ENCODE assay signal across 33 cellular contexts in genomic region chr12:256958-257357, GRCh38. TPM values are rescaled to one million over a fixed set of nuclear protein-coding genes. Genes with fewer than 3 reads are reported as not detected.
"Had no signal": no experiment of that assay in that cellular context is flagged by ENCODE, and none has a peak within 500 bp of the region (broad histone marks: within the 10 kb centered on the region; RNA-seq: fewer than 3 reads in every experiment).

No MANE protein-coding gene starts in this region.

- H3K4me1 Mint-ChIP-seq: activated B cell treated with CpG ODN at 0.5 μM for 24 hours; activated T-helper 17 cell treated with anti-CD3 and anti-CD28 coated beads, Interleukin-2, amount 50 U/mL, for 72 hours had no signal

- H3K36me3 Mint-ChIP-seq: activated naive CD8-positive, alpha-beta T cell had no signal

- H3K4me3 Mint-ChIP-seq: activated B cell treated with CpG ODN at 0.5 μM for 24 hours; activated CD8-positive, alpha-beta T cell treated with anti-CD3 and anti-CD28 coated beads for 36 hours; activated naive CD8-positive, alpha-beta T cell; activated T-cell treated with anti-CD3 and anti-CD28 coated beads, Interleukin-2, amount 50 U/mL, for 4 hours; activated T-helper 17 cell treated with anti-CD3 and anti-CD28 coated beads, Interleukin-2, amount 50 U/mL, for 72 hours; effector memory CD8-positive, alpha-beta T cell; T-helper 17 cell; T-helper 2 cell treated with Interferon-gamma antibody and Interleukin-4, amounts not matched to agents 5 μg/mL and 100 μg/mL, for 36 hours had no signal

- H3K9me3 Mint-ChIP-seq: activated B cell treated with CpG ODN at 0.5 μM for 24 hours; activated CD8-positive, alpha-beta T cell treated with anti-CD3 and anti-CD28 coated beads for 36 hours; activated T-cell treated with anti-CD3 and anti-CD28 coated beads, Interleukin-2, amount 50 U/mL, for 4 hours; activated T-helper 17 cell treated with anti-CD3 and anti-CD28 coated beads, Interleukin-2, amount 50 U/mL, for 72 hours; effector memory CD8-positive, alpha-beta T cell; T-helper 2 cell treated with Interferon-gamma antibody and Interleukin-4, amounts not matched to agents 5 μg/mL and 100 μg/mL, for 36 hours had no signal

- FAIRE-seq: colon had no signal

- H3K27ac Mint-ChIP-seq: activated B cell treated with CpG ODN at 0.5 μM for 24 hours; activated CD8-positive, alpha-beta T cell treated with anti-CD3 and anti-CD28 coated beads for 36 hours; activated naive CD8-positive, alpha-beta T cell; activated T-helper 17 cell treated with anti-CD3 and anti-CD28 coated beads, Interleukin-2, amount 50 U/mL, for 72 hours; effector memory CD8-positive, alpha-beta T cell; T-helper 17 cell; T-helper 2 cell treated with Interferon-gamma antibody and Interleukin-4, amounts not matched to agents 5 μg/mL and 100 μg/mL, for 36 hours had no signal

- H3K27ac ChIP-seq: body of pancreas, esophagus muscularis mucosa, foreskin keratinocyte, gastrocnemius medialis, heart left ventricle, WERI-Rb-1 had no signal

- H3K27me3 ChIP-seq: body of pancreas had no signal

- DNase-seq: activated B cell treated with CpG ODN at 0.5 μM for 24 hours; activated CD4-positive, alpha-beta T cell treated with anti-CD3 and anti-CD28 coated beads for 48 hours; activated CD4-positive, alpha-beta T cell treated with anti-CD3 and anti-CD28 coated beads, Interleukin-2, amount 50 U/mL, for 1 hour; activated CD4-positive, alpha-beta T cell treated with anti-CD3 and anti-CD28 coated beads, Interleukin-2, amount 50 U/mL, for 48 hours; activated CD8-positive, alpha-beta memory T cell treated with anti-CD3 and anti-CD28 coated beads for 24 hours; activated CD8-positive, alpha-beta T cell treated with anti-CD3 and anti-CD28 coated beads for 36 hours; activated effector memory CD4-positive, alpha-beta T cell treated with Interleukin-2 at 50 U/mL for 16 hours; activated gamma-delta T cell treated with Interleukin-2 at 50 U/mL for 16 hours; activated naive CD4-positive, alpha-beta T cell treated with anti-CD3 and anti-CD28 coated beads, Interleukin-2, amount 50 U/mL, for 16 hours; activated naive CD4-positive, alpha-beta T cell treated with Interleukin-2 at 50 U/mL for 16 hours; activated T-cell treated with anti-CD3 and anti-CD28 coated beads, Interleukin-2, amount 50 U/mL, for 4 hours; amniotic stem cell; aorta; body of pancreas; caudate nucleus; cortex of kidney; dermis blood vessel endothelial cell; effector CD4-positive, alpha-beta T cell; effector memory CD8-positive, alpha-beta T cell; erythroblast; foreskin keratinocyte; gastrocnemius medialis; glutamatergic neuron; heart left ventricle; T-helper 17 cell; T1000 had no signal

- ATAC-seq: activated CD4-positive, CD25-positive, alpha-beta regulatory T cell treated with anti-CD3 and anti-CD28 coated beads, Interleukin-2, amount 50 U/mL, for 24 hours; activated CD8-positive, alpha-beta T cell treated with anti-CD3 and anti-CD28 coated beads for 36 hours; activated T-cell treated with anti-CD3 and anti-CD28 coated beads, Interleukin-2, amount 50 U/mL, for 4 hours; activated T-helper 17 cell treated with anti-CD3 and anti-CD28 coated beads, Interleukin-2, amount 50 U/mL, for 72 hours; body of pancreas; effector memory CD8-positive, alpha-beta T cell; foreskin keratinocyte; gastrocnemius medialis; heart left ventricle; T-helper 17 cell had no signal

- H3K4me1 ChIP-seq: body of pancreas, esophagus muscularis mucosa, foreskin keratinocyte, gastrocnemius medialis, heart left ventricle had no signal

- H3K9me3 ChIP-seq: body of pancreas, esophagus muscularis mucosa, gastrocnemius medialis, heart left ventricle had no signal

- H3K4me3 ChIP-seq: body of pancreas, esophagus muscularis mucosa, gastrocnemius medialis, heart left ventricle had no signal

- H3K36me3 ChIP-seq: esophagus muscularis mucosa, gastrocnemius medialis, heart left ventricle, WERI-Rb-1 had no signal

RNA-seq across cellular contexts. Expression of gene SLC6A13, which starts 5.7 kb away (rescaled TPM):
- total RNA-seq: activated CD8-positive, alpha-beta T cell treated with anti-CD3 and anti-CD28 coated beads for 36 hours; body of pancreas; esophagus muscularis mucosa; foreskin keratinocyte had no signal
- polyA plus RNA-seq: aorta, foreskin keratinocyte had no signal

RNA-seq across cellular contexts. Expression of gene SLC6A12, which starts 43.0 kb away (rescaled TPM):
- total RNA-seq: activated B cell treated with CpG ODN at 0.5 μM for 24 hours; activated CD8-positive, alpha-beta T cell treated with anti-CD3 and anti-CD28 coated beads for 36 hours; activated T-helper 17 cell treated with anti-CD3 and anti-CD28 coated beads, Interleukin-2, amount 50 U/mL, for 72 hours; foreskin keratinocyte; T-helper 17 cell had no signal
- polyA plus RNA-seq: foreskin keratinocyte had no signal
